2 cellular contexts compared by ENCODE assay signal in the genomic region with DNA sequence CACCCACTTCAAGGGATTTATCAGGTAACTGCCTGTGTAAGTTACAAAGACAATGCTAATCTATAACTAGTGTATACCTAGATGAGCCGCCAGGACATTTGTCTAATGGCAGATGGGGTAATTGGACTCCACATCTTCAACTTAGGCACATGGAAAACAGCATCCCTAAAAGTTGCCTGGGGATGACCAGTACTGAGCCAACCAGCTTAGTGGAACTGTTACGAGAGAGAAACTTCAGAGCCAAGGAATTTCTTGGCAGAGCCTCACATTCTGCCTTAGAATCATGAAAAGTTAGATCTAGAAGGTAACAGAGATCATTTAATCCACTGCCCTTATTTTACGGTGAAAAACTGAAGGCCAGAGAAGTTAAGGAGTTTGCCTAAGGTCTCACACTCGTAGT.
TF ChIP-seq lines count a peak whose summit lies in the region.

No MANE protein-coding gene starts in this region.

TF ChIP-seq in SK-N-SH treated with all-trans-retinoic acid at 6 μM for 48 hours, 23 proteins besides CTCF, POLR2A, EP300 and RAD21 (continued from another document):
- TF ChIP-seq PATZ1 (CRISPR knock-in tag; IDR thresholded peaks at IDR 0.05; ENCODE audit: borderline replicate concordance) (no peak), CSDC2 (CRISPR knock-in tag; IDR thresholded peaks at IDR 0.05) (no peak), ARNTL (CRISPR knock-in tag; IDR thresholded peaks at IDR 0.05; ENCODE audit: borderline replicate concordance, low read depth) (no peak), ZNF70 (CRISPR knock-in tag; IDR thresholded peaks at IDR 0.05) (no peak), GLIS3 (CRISPR knock-in tag; IDR thresholded peaks at IDR 0.05) (no peak), TSHZ2 (CRISPR knock-in tag; IDR thresholded peaks at IDR 0.05) (no peak), ESRRG (CRISPR knock-in tag; IDR thresholded peaks at IDR 0.05) (no peak), CREB5 (CRISPR knock-in tag; IDR thresholded peaks at IDR 0.05; ENCODE audit: low read depth) (no peak), OSR1 (CRISPR knock-in tag; IDR thresholded peaks at IDR 0.05) (no peak), TCF4 (CRISPR knock-in tag; IDR thresholded peaks at IDR 0.05; ENCODE audit: borderline replicate concordance) (no peak), TOX (CRISPR knock-in tag; IDR thresholded peaks at IDR 0.05; ENCODE audit: borderline replicate concordance) (no peak), RARB (CRISPR knock-in tag; IDR thresholded peaks at IDR 0.05) (no peak), ZNF8 (CRISPR knock-in tag; IDR thresholded peaks at IDR 0.05) (no peak), CSRNP3 (CRISPR knock-in tag; IDR thresholded peaks at IDR 0.05) (no peak), BACH2 (CRISPR knock-in tag; IDR thresholded peaks at IDR 0.05; ENCODE audit: borderline replicate concordance) (no peak)
- TF ChIP-seq, protein P1, sequence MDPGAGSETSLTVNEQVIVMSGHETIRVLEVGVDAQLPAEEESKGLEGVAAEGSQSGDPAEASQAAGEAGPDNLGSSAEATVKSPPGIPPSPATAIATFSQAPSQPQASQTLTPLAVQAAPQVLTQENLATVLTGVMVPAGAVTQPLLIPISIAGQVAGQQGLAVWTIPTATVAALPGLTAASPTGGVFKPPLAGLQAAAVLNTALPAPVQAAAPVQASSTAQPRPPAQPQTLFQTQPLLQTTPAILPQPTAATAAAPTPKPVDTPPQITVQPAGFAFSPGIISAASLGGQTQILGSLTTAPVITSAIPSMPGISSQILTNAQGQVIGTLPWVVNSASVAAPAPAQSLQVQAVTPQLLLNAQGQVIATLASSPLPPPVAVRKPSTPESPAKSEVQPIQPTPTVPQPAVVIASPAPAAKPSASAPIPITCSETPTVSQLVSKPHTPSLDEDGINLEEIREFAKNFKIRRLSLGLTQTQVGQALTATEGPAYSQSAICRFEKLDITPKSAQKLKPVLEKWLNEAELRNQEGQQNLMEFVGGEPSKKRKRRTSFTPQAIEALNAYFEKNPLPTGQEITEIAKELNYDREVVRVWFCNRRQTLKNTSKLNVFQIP (CRISPR knock-in tag; IDR thresholded peaks at IDR 0.05; ENCODE audit: borderline replicate concordance, low read depth): no peak

TF ChIP-seq in SK-N-SH, 30 proteins besides CTCF, POLR2A, EP300 and RAD21 (continued from another document):
- no peak for TF ChIP-seq ZBTB33 (IDR thresholded peaks at IDR 0.05; ENCODE audit: borderline replicate concordance, low read depth)
- TF ChIP-seq FOSL2 (IDR thresholded peaks at IDR 0.05; ENCODE audit: borderline replicate concordance, low read depth): no peak
- no peak for TF ChIP-seq GABPA (IDR thresholded peaks at IDR 0.05; ENCODE audit: low read depth)
